Comparison of ENCODE assay signal across 15 cellular contexts in genomic region chr6:79034865-79035264, GRCh38. TPM values are rescaled to one million over a fixed set of nuclear protein-coding genes. Genes with fewer than 3 reads are reported as not detected.
DNase-seq lines count a peak whose midpoint lies in the region; ATAC-seq, FAIRE-seq and TF ChIP-seq lines count a peak whose summit lies in the region.
"Had no signal": no experiment of that assay in that cellular context is flagged by ENCODE, and none has a peak within 500 bp of the region (broad histone marks: within the 10 kb centered on the region; RNA-seq: fewer than 3 reads in every experiment).

No MANE protein-coding gene starts in this region.

- peaks cover 57% of the 10 kb centered on the region for H3K4me1 Mint-ChIP-seq in activated naive CD8-positive, alpha-beta T cell treated with anti-CD3 and anti-CD28 coated beads, Interleukin-2, amount 50 U/mL, for 24 hours

- H3K27ac Mint-ChIP-seq in activated naive CD8-positive, alpha-beta T cell treated with anti-CD3 and anti-CD28 coated beads, Interleukin-2, amount 50 U/mL, for 24 hours = peak overlapping the region; percentile 43
- H3K27ac Mint-ChIP-seq: T-helper 1 cell treated with Interleukin-12 subunit alpha and Interleukin-12 subunit beta and Interleukin-4 antibody, amounts not matched to agents 30 μg/mL and 1 μg/mL, for 36 hours had no signal

- H3K36me3 ChIP-seq in brain microvascular endothelial cell (replicated peaks) = no peaks in the 10 kb centered on the region

- no peak overlapping the region for H3K27ac ChIP-seq in brain microvascular endothelial cell
- H3K27ac ChIP-seq: parathyroid adenoma, thoracic aorta had no signal

- ATAC-seq in GM19035 (IDR thresholded peaks at IDR 0.05; ENCODE audit: unreplicated experiment) (peak; percentile 51), HG03103 (IDR thresholded peaks at IDR 0.05; ENCODE audit: low read depth, unreplicated experiment) (peak; percentile 61), HG02678 (IDR thresholded peaks at IDR 0.05; ENCODE audit: unreplicated experiment) (no peak)
- ATAC-seq in activated naive CD8-positive, alpha-beta T cell treated with anti-CD3 and anti-CD28 coated beads, Interleukin-2, amount 50 U/mL, for 24 hours = peak; percentile 94

- peaks cover 59% of the 10 kb centered on the region for H3K36me3 Mint-ChIP-seq in activated naive CD8-positive, alpha-beta T cell treated with anti-CD3 and anti-CD28 coated beads, Interleukin-2, amount 50 U/mL, for 24 hours (ENCODE audit: low read depth)

- no peak for TF ChIP-seq POLR2A in GM12892 (IDR thresholded peaks at IDR 0.05; ENCODE audit: low read depth, low read length)

- no peaks in the 10 kb centered on the region for H3K27me3 ChIP-seq in brain microvascular endothelial cell (replicated peaks)

- in situ Hi-C loops in brain microvascular endothelial cell (cut with HindIII; ENCODE audit: low pct_ligation_motif_present, low sequenced_read_pairs) = no loop called here

- FAIRE-seq in GM12892 (lab: Jason Lieb, UNC) = peak; percentile 50

- H3K9me3 Mint-ChIP-seq in activated naive CD8-positive, alpha-beta T cell treated with anti-CD3 and anti-CD28 coated beads, Interleukin-2, amount 50 U/mL, for 24 hours = no peaks in the 10 kb centered on the region
- H3K9me3 Mint-ChIP-seq: T-helper 1 cell treated with Interleukin-12 subunit alpha and Interleukin-12 subunit beta and Interleukin-4 antibody, amounts not matched to agents 30 μg/mL and 1 μg/mL, for 36 hours had no signal

- no peak for TF ChIP-seq CTCF in brain microvascular endothelial cell (IDR thresholded peaks at IDR 0.05; ENCODE audit: low read depth, low read length, missing control alignments)

- H3K4me3 ChIP-seq in brain microvascular endothelial cell (ENCODE audit: low read depth, low read length) = no peak overlapping the region
- H3K4me3 ChIP-seq: lung, thoracic aorta had no signal

- DNase-seq in GM12892 (ENCODE audit: insufficient read length) = no peak
- DNase-seq in activated naive CD8-positive, alpha-beta T cell treated with anti-CD3 and anti-CD28 coated beads, Interleukin-2, amount 50 U/mL, for 24 hours = no peak
- no peak for DNase-seq in superior temporal gyrus (ENCODE audit: extremely low spot score)
- DNase-seq in T-helper 1 cell = no peak
- no peak for DNase-seq in brain microvascular endothelial cell
- DNase-seq: activated effector memory CD4-positive, alpha-beta T cell treated with Interleukin-2 at 50 U/mL for 16 hours; NCI-H187; stimulated activated CD4-positive, alpha-beta T cell treated with anti-CD3 and anti-CD28 coated beads, Interleukin-4, amount 100 ng/mL, for 1 hour had no signal

- H3K4me3 Mint-ChIP-seq in activated naive CD8-positive, alpha-beta T cell treated with anti-CD3 and anti-CD28 coated beads, Interleukin-2, amount 50 U/mL, for 24 hours = no peak overlapping the region
- H3K4me3 Mint-ChIP-seq: T-helper 1 cell treated with Interleukin-12 subunit alpha and Interleukin-12 subunit beta and Interleukin-4 antibody, amounts not matched to agents 30 μg/mL and 1 μg/mL, for 36 hours had no signal

- H3K27me3 Mint-ChIP-seq in activated naive CD8-positive, alpha-beta T cell treated with anti-CD3 and anti-CD28 coated beads, Interleukin-2, amount 50 U/mL, for 24 hours = no peaks in the 10 kb centered on the region

RNA-seq across cellular contexts. Expression of gene PHIP, which starts 43.2 kb away (rescaled TPM):
- 19.7 TPM for polyA plus RNA-seq in GM12892 (2012; ENCODE audit: missing spikeins)
